Comparison of ENCODE assay signal across 1 cellular context in genomic region chr4:165150545-165150944, GRCh38.
TF ChIP-seq lines count a peak whose summit lies in the region.

No MANE protein-coding gene starts in this region.

TF ChIP-seq in HepG2, 621 proteins besides CTCF, POLR2A, EP300 and RAD21:
- TF ChIP-seq PAXIP1 (CRISPR knock-in tag; conservative IDR thresholded peaks at IDR 0.05) (peak; percentile 59), HNF4G (IDR thresholded peaks at IDR 0.05; ENCODE audit: borderline replicate concordance, low read depth, low read length) (peak; percentile 41; the same call in 1 of the 2 replicates), HNF4G (CRISPR knock-in tag; IDR thresholded peaks at IDR 0.05; ENCODE audit: borderline replicate concordance, low read depth) (no peak), PTBP1 (IDR thresholded peaks at IDR 0.05; ENCODE audit: low read depth, low read length, poor library complexity, severe bottlenecking) (no peak), HNF4A (CRISPR knock-in tag; IDR thresholded peaks at IDR 0.05) (peak; percentile 36; the same call in 1 of the 2 replicates), PLSCR1 (CRISPR knock-in tag; IDR thresholded peaks at IDR 0.05; ENCODE audit: borderline replicate concordance) (no peak), AHDC1 (CRISPR knock-in tag; IDR thresholded peaks at IDR 0.05; ENCODE audit: borderline replicate concordance) (0 out of 2 replicates have a peak, but pooled peaks have one; percentile 42), ZNF766 (CRISPR knock-in tag; IDR thresholded peaks at IDR 0.05; ENCODE audit: borderline replicate concordance) (0 out of 2 replicates have a peak, but pooled peaks have one; percentile 46)
